19 cellular contexts compared by ENCODE assay signal in genomic region chr18:73626859-73627258, GRCh38.
DNase-seq lines count a peak whose midpoint lies in the region; ATAC-seq and TF ChIP-seq lines count a peak whose summit lies in the region.
"Had no signal": no experiment of that assay in that cellular context is flagged by ENCODE, and none has a peak within 500 bp of the region (broad histone marks: within the 10 kb centered on the region; RNA-seq: fewer than 3 reads in every experiment).

No MANE protein-coding gene starts in this region.

- H3K27me3 ChIP-seq in cardiac muscle cell (no peaks in the 10 kb centered on the region), IMR-90 (ENCODE audit: control insufficient read depth, insufficient read depth, low read length) (no peaks in the 10 kb centered on the region)
- H3K27me3 ChIP-seq: BLaER1 treated with 17β-estradiol and CSF1 and Interleukin-3, amounts not matched to agents 10 nM and 100 nM had no signal

- WGBS in IMR-90 (ENCODE audit: extremely low coverage in 2 of 2, insufficient read length in 1 of 2), 2 experiments = 71% methylated on average over 1 of the region's 2 CpGs; no CpG with 5 or more reads in 1 of the 2 experiments

- no peak overlapping the region; the same call in 1 of the 2 replicates for H3K4ac ChIP-seq in IMR-90 (ENCODE audit: low read depth, low read length)

- H2AK9ac ChIP-seq in IMR-90 (replicated peaks; ENCODE audit: low read depth, low read length, poor library complexity) = no peak overlapping the region

- no peak for TF ChIP-seq POLR2A in IMR-90 (IDR thresholded peaks at IDR 0.05; ENCODE audit: low read depth, low read length)

- in situ Hi-C loops in IMR-90 (cut with MboI; ENCODE audit: low sequenced_read_pairs) = no loop called here

- H3K18ac ChIP-seq in IMR-90 (ENCODE audit: low read depth, low read length) = no peak overlapping the region

- peaks cover 0 to 11% of the 10 kb centered on the region in 2 experiments; a peak in 3 of 4 replicates for H3K79me1 ChIP-seq in IMR-90 (ENCODE audit: low read depth in 1 of 2, low read length in 2 of 2)

- H3K23ac ChIP-seq in IMR-90 (ENCODE audit: low read depth, low read length) = peak overlapping the region; percentile 35; the same call in 1 of the 2 replicates

- H3K9me1 ChIP-seq in IMR-90 (ENCODE audit: insufficient read depth, low read length) = no peaks in the 10 kb centered on the region

- no peak overlapping the region for H2BK15ac ChIP-seq in IMR-90 (ENCODE audit: low read depth, low read length)

- H4K20me1 ChIP-seq in IMR-90 (ENCODE audit: insufficient read depth, low read length) = no peaks in the 10 kb centered on the region
- H4K20me1 ChIP-seq: BLaER1 treated with 17β-estradiol and CSF1 and Interleukin-3, amounts not matched to agents 10 nM and 100 nM had no signal

- no peak for TF ChIP-seq CTCF in cardiac muscle cell (IDR thresholded peaks at IDR 0.05; ENCODE audit: low read depth, low read length)
- no peak for TF ChIP-seq CTCF in IMR-90 (conservative IDR thresholded peaks at IDR 0.05; ENCODE audit: low read depth, low read length)

- H4K91ac ChIP-seq in IMR-90 (ENCODE audit: insufficient read depth, low read depth, low read length) = no peak overlapping the region

- H3K14ac ChIP-seq in IMR-90 (replicated peaks; ENCODE audit: low read depth, low read length) = peak overlapping the region; percentile 88

- H3K4me2 ChIP-seq in IMR-90 (ENCODE audit: low read depth, low read length) = no peak overlapping the region; the same call in 1 of the 2 replicates
- H3K4me2 ChIP-seq: BLaER1 treated with 17β-estradiol and CSF1 and Interleukin-3, amounts not matched to agents 10 nM and 100 nM had no signal

- intact Hi-C loops in left cardiac atrium (cut with DNase I) = no loop called here
- intact Hi-C loops in IMR-90 (cut with micrococcal nuclease) = no loop called here

- ATAC-seq in left cardiac atrium (no peak), IMR-90 (ENCODE audit: low read depth) (no peak), SK-N-SH treated with all-trans-retinoic acid at 6 μM for 48 hours (peak; percentile 52; the same call in 2 of the 3 replicates), left lobe of liver (no peak)
- ATAC-seq: CD8-positive, alpha-beta T cell; HCT116 had no signal

- DNase-seq in cardiac muscle cell (ENCODE audit: low read depth in 1 of 2, low spot score in 1 of 2) = no peak
- no peak for DNase-seq in left cardiac atrium
- DNase-seq in IMR-90 = no peak
- DNase-seq in CD1c-positive myeloid dendritic cell (ENCODE audit: extremely low spot score) = no peak
- no peak for DNase-seq in left lobe of liver (ENCODE audit: low spot score)
- DNase-seq in superior temporal gyrus (ENCODE audit: extremely low spot score) = no peak
- DNase-seq: AML-193; Caco-2; CD8-positive, alpha-beta T cell; DMS79; EL; GF-D8; NCI-H1417; NCI-H2029 treated with DMSO at 0.1 percent for 48 hours; NCI-H446 treated with DMSO at 0.1 percent for 48 hours; NCI-H526 had no signal

- no peak overlapping the region for H2BK5ac ChIP-seq in IMR-90 (ENCODE audit: low read depth, low read length, poor library complexity, severe bottlenecking)

- H2AFZ ChIP-seq in IMR-90 (replicated peaks; ENCODE audit: low read length, poor library complexity) = no peak overlapping the region

- CTCF ChIA-PET in IMR-90 (lab: Yijun Ruan, JAX) = interaction anchor here (0.6 to 1.1 kb wide), 2 partner anchors 13 to 468 kb away, joined by 3 read pairs; no protein-coding TSS in a partner anchor

- no peak overlapping the region for H3K9ac ChIP-seq in IMR-90 (ENCODE audit: low read depth, low read length)
- H3K9ac ChIP-seq: BLaER1 treated with 17β-estradiol and CSF1 and Interleukin-3, amounts not matched to agents 10 nM and 100 nM had no signal

- POLR2A ChIA-PET in IMR-90 (lab: Charles Lee; ENCODE audit: unreplicated experiment) = no interaction called here

- peaks cover 8% of the 10 kb centered on the region for H3K4me1 ChIP-seq in cardiac muscle cell (ENCODE audit: low read depth)
- H3K4me1 ChIP-seq in IMR-90 (ENCODE audit: control insufficient read depth, insufficient read depth, low read length) = 0 out of 2 replicates have a peak, but pooled peaks cover 2% of the 10 kb centered on the region
- H3K4me1 ChIP-seq: BLaER1 treated with 17β-estradiol and CSF1 and Interleukin-3, amounts not matched to agents 10 nM and 100 nM; Caco-2 had no signal

- H3K9me3 ChIP-seq in cardiac muscle cell (ENCODE audit: low read depth) = no peaks in the 10 kb centered on the region
- no peaks in the 10 kb centered on the region for H3K9me3 ChIP-seq in IMR-90 (ENCODE audit: control insufficient read depth, insufficient read depth, low read length)
- H3K9me3 ChIP-seq: BLaER1 treated with 17β-estradiol and CSF1 and Interleukin-3, amounts not matched to agents 10 nM and 100 nM; Caco-2 had no signal

- dilution Hi-C loops in IMR-90 (cut with HindIII; ENCODE audit: low sequenced_read_pairs, unreplicated experiment) = no loop called here

- H2BK120ac ChIP-seq in IMR-90 (ENCODE audit: low read depth, low read length) = no peak overlapping the region; the same call in 1 of the 2 replicates

- H3K56ac ChIP-seq in IMR-90 (ENCODE audit: extremely low read depth, insufficient read depth, low read length) = no peak overlapping the region

- H3K4me3 ChIP-seq in cardiac muscle cell (no peak overlapping the region), IMR-90 (ENCODE audit: insufficient read depth, low read depth, low read length) (no peak overlapping the region)
- H3K4me3 ChIP-seq: BLaER1 treated with 17β-estradiol and CSF1 and Interleukin-3, amounts not matched to agents 10 nM and 100 nM had no signal

- no peak for TF ChIP-seq RAD21 in IMR-90 (IDR thresholded peaks at IDR 0.05; ENCODE audit: low read length)

- BruUV-seq in IMR-90 (replicated peaks; lab: Mats Ljungman, UMichigan) = no TSS peak

- H3K27ac ChIP-seq in cardiac muscle cell (peak overlapping the region; percentile 39), IMR-90 (ENCODE audit: insufficient read depth, low read length) (no peak overlapping the region)
- H3K27ac ChIP-seq: BLaER1 treated with 17β-estradiol and CSF1 and Interleukin-3, amounts not matched to agents 10 nM and 100 nM had no signal

- H2AK5ac ChIP-seq in IMR-90 (ENCODE audit: low read depth, low read length) = no peak overlapping the region

- H2BK20ac ChIP-seq in IMR-90 (ENCODE audit: low read depth, low read length) = no peak overlapping the region

- H3K36me3 ChIP-seq in cardiac muscle cell (no peaks in the 10 kb centered on the region), IMR-90 (ENCODE audit: control insufficient read depth, insufficient read depth, low read length) (no peaks in the 10 kb centered on the region)
- H3K36me3 ChIP-seq: BLaER1 treated with 17β-estradiol and CSF1 and Interleukin-3, amounts not matched to agents 10 nM and 100 nM had no signal

- 0 out of 4 replicates have a peak overlapping the region, but pooled peaks of 1 of the 2 experiments have one; percentile 1 for H4K8ac ChIP-seq in IMR-90 (ENCODE audit: low read depth in 2 of 2, low read length in 2 of 2)

- H4K5ac ChIP-seq in IMR-90 (ENCODE audit: low read depth, low read length) = no peak overlapping the region

TF ChIP-seq in IMR-90, 13 proteins besides CTCF, POLR2A, EP300 and RAD21:
- TF ChIP-seq SMC3 (IDR thresholded peaks at IDR 0.05; ENCODE audit: low read depth, low read length) (no peak), MAFK (IDR thresholded peaks at IDR 0.05; ENCODE audit: low read depth, low read length) (peak; percentile 40; the same call in 1 of the 2 replicates)

TF ChIP-seq in SK-N-SH treated with all-trans-retinoic acid at 6 μM for 48 hours, 23 proteins besides CTCF, POLR2A, EP300 and RAD21 (continues in another document):
- TF ChIP-seq RARB (CRISPR knock-in tag; IDR thresholded peaks at IDR 0.05) (no peak), CSDC2 (CRISPR knock-in tag; IDR thresholded peaks at IDR 0.05) (no peak), PPARA (CRISPR knock-in tag; IDR thresholded peaks at IDR 0.05; ENCODE audit: borderline replicate concordance) (no peak), TSHZ2 (CRISPR knock-in tag; IDR thresholded peaks at IDR 0.05) (no peak), CSRNP3 (CRISPR knock-in tag; IDR thresholded peaks at IDR 0.05) (no peak), ZNF8 (CRISPR knock-in tag; IDR thresholded peaks at IDR 0.05) (no peak), ISL1 (CRISPR knock-in tag; IDR thresholded peaks at IDR 0.05) (no peak), ZFP30 (CRISPR knock-in tag; IDR thresholded peaks at IDR 0.05) (no peak), SNAI2 (CRISPR knock-in tag; IDR thresholded peaks at IDR 0.05) (no peak)
